ENCODE assay signal across 7 cellular contexts in the genomic region with DNA sequence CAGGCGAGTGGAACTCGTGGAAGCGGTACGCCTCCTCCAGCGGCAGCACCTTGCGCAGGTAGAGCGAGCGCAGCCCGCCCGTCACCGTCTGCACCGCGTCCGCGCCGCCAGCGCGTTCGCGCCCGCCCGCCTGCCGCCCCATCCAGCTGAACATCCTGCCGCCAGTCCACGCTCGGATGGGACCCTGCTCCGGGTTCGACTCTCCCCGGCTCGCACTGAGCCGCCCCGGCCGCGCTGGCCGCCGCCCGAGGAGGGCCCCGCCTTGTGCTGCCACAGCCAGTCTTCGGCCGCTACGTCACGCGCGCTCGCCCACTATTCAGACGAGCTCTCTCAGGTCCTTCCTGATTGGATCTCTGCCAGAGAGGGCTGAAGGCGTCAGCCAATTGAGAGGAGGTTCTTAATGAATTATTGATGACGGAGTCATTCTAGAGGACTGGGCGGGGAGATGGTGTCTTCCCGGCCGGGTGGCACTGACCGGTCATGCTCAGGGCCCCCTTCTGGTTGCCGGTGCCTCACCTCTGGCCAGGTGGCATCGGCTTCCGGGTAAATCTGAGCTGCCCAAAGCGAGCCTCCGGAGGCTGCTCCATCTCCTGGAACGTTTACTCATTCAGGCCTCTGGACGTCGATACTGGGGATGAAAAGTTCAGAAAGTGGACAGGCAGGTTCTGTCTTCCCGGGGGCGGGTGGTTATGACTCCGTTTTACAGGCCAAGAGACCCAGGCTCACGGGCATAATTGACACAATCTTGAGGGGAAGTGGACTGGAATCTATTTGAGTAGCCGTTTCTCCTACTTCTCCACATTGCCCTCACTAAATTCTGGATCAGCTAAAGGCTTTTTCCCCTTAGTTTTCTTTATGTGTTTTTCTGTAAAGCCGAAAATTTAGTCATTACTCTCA.
A peak's percentile ranks its signal among the peaks of the same experiment; 100 is the strongest.
DNase-seq lines count a peak whose midpoint lies in the region; ATAC-seq and TF ChIP-seq lines count a peak whose summit lies in the region.

Gene EHD4 (minus strand): TSS at position 217 of the 897 bp plus-strand sequence. CDS start 63 bp downstream, at position 154.

- H3K9ac ChIP-seq in rectal smooth muscle tissue (ENCODE audit: low read length), result peak within 1 kb of the TSS; percentile 90

- H3K4me3 ChIP-seq in astrocyte of the cerebellum (ENCODE audit: low read depth, low read length) (peak within 1 kb of the TSS; percentile 72), rectal smooth muscle tissue (ENCODE audit: low read length) (peak within 1 kb of the TSS; percentile 99)

- peak within 1 kb of the TSS; percentile 71 for H3K27ac ChIP-seq in rectal smooth muscle tissue (ENCODE audit: low read depth, low read length)

- no peaks in the 10 kb centered on the region for H3K27me3 ChIP-seq in rectal smooth muscle tissue (ENCODE audit: control insufficient read depth, insufficient read depth, low read length)

- in situ Hi-C loops in astrocyte of the cerebellum (cut with HindIII; ENCODE audit: low sequenced_read_pairs), result no loop called here

- H3K4me1 ChIP-seq in rectal smooth muscle tissue (ENCODE audit: control insufficient read depth, insufficient read depth, low read length), result no peaks in the 10 kb centered on the region

- ATAC-seq in GM18502 (IDR thresholded peaks at IDR 0.05; ENCODE audit: poor library complexity, unreplicated experiment) (peak; percentile 79), HG02970 (IDR thresholded peaks at IDR 0.05; ENCODE audit: low FRiP score, unreplicated experiment) (peak; percentile 74)

- peak; percentile 28 for TF ChIP-seq CTCF in astrocyte of the cerebellum (IDR thresholded peaks at IDR 0.05; ENCODE audit: low read depth, low read length, missing control alignments)

- DNase-seq in NCI-H1930 (lab: John Stamatoyannopoulos, UW) (peak; percentile 95), T-helper 22 cell (ENCODE audit: low read depth) (peak; percentile 91), astrocyte of the cerebellum (ENCODE audit: low read depth) (peak; percentile 98), hepatic stellate cell (ENCODE audit: low spot score) (peak; percentile 98)

- H3K36me3 ChIP-seq in rectal smooth muscle tissue (ENCODE audit: control insufficient read depth, insufficient read depth, low read length), result no peaks in the 10 kb centered on the region

Comparison
In these comparisons a context has a peak if more than half of its experiments do, and no peak if none do; other contexts are left out.
1. Peak in every context shown above with its lines: DNase-seq, ATAC-seq, H3K4me3 ChIP-seq and H3K27ac ChIP-seq.